ENCODE assay signal across 23 cellular contexts in the genomic region with DNA sequence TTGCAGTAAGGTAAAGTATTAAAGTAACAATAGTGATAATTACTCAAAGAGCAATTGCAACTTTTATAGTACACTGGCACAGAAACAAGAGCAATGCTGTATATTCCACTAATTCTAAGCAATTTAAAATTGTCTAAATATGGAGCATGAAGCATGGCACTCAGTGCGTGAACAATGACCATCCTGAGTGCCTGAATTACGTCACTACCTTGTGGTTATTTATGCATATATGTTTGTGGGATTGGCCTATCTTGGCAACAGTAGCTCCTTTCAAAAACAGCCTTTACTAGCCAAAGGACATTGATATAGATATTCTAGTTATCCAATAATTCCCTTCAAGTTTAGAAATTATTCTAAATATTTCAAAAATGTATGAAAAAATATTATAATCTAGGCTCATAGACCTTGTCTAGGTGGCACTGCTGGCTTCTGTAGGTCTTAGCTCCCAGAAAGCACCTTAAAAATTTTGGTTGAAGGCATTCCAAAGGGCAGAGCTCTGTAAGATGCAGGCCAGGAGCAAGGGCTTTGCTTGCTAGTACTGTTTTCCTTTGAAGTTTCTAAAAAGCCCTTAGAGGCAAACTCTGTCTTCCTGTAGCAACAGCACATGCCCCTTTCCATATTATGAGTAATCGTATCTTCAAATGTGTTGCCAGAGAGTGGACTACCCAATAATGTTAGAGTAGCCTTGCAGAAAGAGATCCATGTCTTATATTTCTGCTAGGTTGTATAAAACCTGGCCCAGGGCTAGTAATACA.
"Had no signal": no experiment of that assay in that cellular context is flagged by ENCODE, and none has a peak within 500 bp of the region (broad histone marks: within the 10 kb centered on the region; RNA-seq: fewer than 3 reads in every experiment).

No MANE protein-coding gene starts in this region.

- ATAC-seq: effector memory CD8-positive, alpha-beta T cell; left lobe of liver; natural killer cell; right cardiac atrium; stimulated activated naive B cell treated with anti-CD40 and anti-IgM and Interleukin-4, amounts not matched to agents 10 μg/mL and 1 μg/mL and 100 μg/mL, for 72 hours; upper lobe of right lung had no signal

- H3K4me1 ChIP-seq: esophagus squamous epithelium, prostate gland, spleen, suprapubic skin, transverse colon, upper lobe of right lung, uterus had no signal

- H3K27me3 Mint-ChIP-seq: effector memory CD8-positive, alpha-beta T cell; memory B cell; stimulated activated naive B cell treated with anti-CD40 and anti-IgM and Interleukin-4, amounts not matched to agents 10 μg/mL and 1 μg/mL and 100 μg/mL, for 72 hours; stimulated activated naive CD8-positive, alpha-beta T cell treated with anti-CD3 and anti-CD28 coated beads, Interleukin-15, Interleukin-2, amounts not matched to agents 100 ng/mL and 50 ng/mL, for 24 hours had no signal

- DNase-seq: cortex of kidney; effector memory CD8-positive, alpha-beta T cell; erythroblast; esophagus squamous epithelium; hypothalamus; immature natural killer cell; kidney; natural killer cell; nucleus accumbens; right cardiac atrium; spleen; stimulated activated naive B cell treated with anti-CD40 and anti-IgM and Interleukin-4, amounts not matched to agents 10 μg/mL and 1 μg/mL and 100 μg/mL, for 72 hours; transverse colon; upper lobe of right lung; uterus had no signal

- H3K36me3 ChIP-seq: esophagus squamous epithelium, prostate gland, spleen, suprapubic skin, transverse colon, upper lobe of right lung, uterus had no signal

- H3K4me3 ChIP-seq: esophagus squamous epithelium, lung, prostate gland, skin epidermis, spleen, suprapubic skin, transverse colon, upper lobe of right lung, uterus had no signal

- H3K4me3 Mint-ChIP-seq: effector memory CD8-positive, alpha-beta T cell; immature natural killer cell; memory B cell; natural killer cell; stimulated activated naive B cell treated with anti-CD40 and anti-IgM and Interleukin-4, amounts not matched to agents 10 μg/mL and 1 μg/mL and 100 μg/mL, for 72 hours; stimulated activated naive CD8-positive, alpha-beta T cell treated with anti-CD3 and anti-CD28 coated beads, Interleukin-15, Interleukin-2, amounts not matched to agents 100 ng/mL and 50 ng/mL, for 24 hours had no signal

- FAIRE-seq: endometrium had no signal

- H3K4me1 Mint-ChIP-seq: immature natural killer cell; memory B cell; natural killer cell; stimulated activated naive B cell treated with anti-CD40 and anti-IgM and Interleukin-4, amounts not matched to agents 10 μg/mL and 1 μg/mL and 100 μg/mL, for 72 hours had no signal

- H3K27ac ChIP-seq: esophagus squamous epithelium, prostate gland, skin epidermis, spleen, suprapubic skin, transverse colon, upper lobe of right lung, uterus had no signal

- H3K9me3 Mint-ChIP-seq: stimulated activated naive B cell treated with anti-CD40 and anti-IgM and Interleukin-4, amounts not matched to agents 10 μg/mL and 1 μg/mL and 100 μg/mL, for 72 hours; stimulated activated naive CD8-positive, alpha-beta T cell treated with anti-CD3 and anti-CD28 coated beads, Interleukin-15, Interleukin-2, amounts not matched to agents 100 ng/mL and 50 ng/mL, for 24 hours had no signal

- H3K36me3 Mint-ChIP-seq: immature natural killer cell; memory B cell; natural killer cell; stimulated activated naive B cell treated with anti-CD40 and anti-IgM and Interleukin-4, amounts not matched to agents 10 μg/mL and 1 μg/mL and 100 μg/mL, for 72 hours had no signal

- H3K9me3 ChIP-seq: esophagus squamous epithelium, prostate gland, spleen, suprapubic skin, transverse colon, upper lobe of right lung, uterus had no signal

- H3K27me3 ChIP-seq: esophagus squamous epithelium, spleen, suprapubic skin, transverse colon, upper lobe of right lung, uterus had no signal

- H3K27ac Mint-ChIP-seq: effector memory CD8-positive, alpha-beta T cell; immature natural killer cell; memory B cell; natural killer cell; stimulated activated naive B cell treated with anti-CD40 and anti-IgM and Interleukin-4, amounts not matched to agents 10 μg/mL and 1 μg/mL and 100 μg/mL, for 72 hours; stimulated activated naive CD8-positive, alpha-beta T cell treated with anti-CD3 and anti-CD28 coated beads, Interleukin-15, Interleukin-2, amounts not matched to agents 100 ng/mL and 50 ng/mL, for 24 hours had no signal
